9 cellular contexts compared by ENCODE assay signal in genomic region chr11:43579919-43580276, GRCh38.
DNase-seq lines count a peak whose midpoint lies in the region; ATAC-seq and TF ChIP-seq lines count a peak whose summit lies in the region.
"Had no signal": no experiment of that assay in that cellular context is flagged by ENCODE, and none has a peak within 500 bp of the region (broad histone marks: within the 10 kb centered on the region; RNA-seq: fewer than 3 reads in every experiment).

No MANE protein-coding gene starts in this region.

- no peaks in the 10 kb centered on the region for H3K36me3 ChIP-seq in iPS-18a (ENCODE audit: control insufficient read depth, low read depth, low read length)
- H3K36me3 ChIP-seq in stomach: no peaks in the 10 kb centered on the region

- WGBS in stomach, 5 donors: 0 to 5% (median 0%) methylated on average over 5 of the region's 5 CpGs

- POLR2A ChIA-PET in activated CD8-positive, alpha-beta T cell treated with anti-CD3 and anti-CD28 coated beads, Interleukin-2, amount 10 ng/mL, durations not matched to agents 7 days and 5 days (lab: Charles Lee): no interaction called here

- intact Hi-C loops in stomach (cut with DNase I; ENCODE audit: low total_unique reads): no loop called here

- peak overlapping the region; percentile 77 for H3K4me3 ChIP-seq in iPS-18a (ENCODE audit: low read length)
- H3K4me3 ChIP-seq in stomach: peak overlapping the region; percentile 47 to 70 (median 56)

- no peak overlapping the region for H3K9ac ChIP-seq in iPS-18a (ENCODE audit: low read length)

- H3K36me3 Mint-ChIP-seq in activated CD8-positive, alpha-beta memory T cell treated with anti-CD3 and anti-CD28 coated beads, Interleukin-2, amount 10 ng/mL, durations not matched to agents 7 days and 5 days: peaks cover 3% of the 10 kb centered on the region
- peaks cover 2% of the 10 kb centered on the region for H3K36me3 Mint-ChIP-seq in activated CD8-positive, alpha-beta T cell treated with anti-CD3 and anti-CD28 coated beads, Interleukin-2, amount 10 ng/mL, durations not matched to agents 7 days and 5 days (ENCODE audit: low read depth)

- peaks cover 96% of the 10 kb centered on the region for H3K27me3 Mint-ChIP-seq in activated CD8-positive, alpha-beta memory T cell treated with anti-CD3 and anti-CD28 coated beads, Interleukin-2, amount 10 ng/mL, durations not matched to agents 7 days and 5 days
- H3K27me3 Mint-ChIP-seq in activated CD8-positive, alpha-beta T cell treated with anti-CD3 and anti-CD28 coated beads, Interleukin-2, amount 10 ng/mL, durations not matched to agents 7 days and 5 days (ENCODE audit: low read depth): peaks cover 90% of the 10 kb centered on the region

- no peak overlapping the region for H3K27ac Mint-ChIP-seq in activated CD8-positive, alpha-beta memory T cell treated with anti-CD3 and anti-CD28 coated beads, Interleukin-2, amount 10 ng/mL, durations not matched to agents 7 days and 5 days
- H3K27ac Mint-ChIP-seq in activated CD8-positive, alpha-beta T cell treated with anti-CD3 and anti-CD28 coated beads, Interleukin-2, amount 10 ng/mL, durations not matched to agents 7 days and 5 days: no peak overlapping the region

- H3K4me1 Mint-ChIP-seq in activated CD8-positive, alpha-beta memory T cell treated with anti-CD3 and anti-CD28 coated beads, Interleukin-2, amount 10 ng/mL, durations not matched to agents 7 days and 5 days: peaks cover 26% of the 10 kb centered on the region
- H3K4me1 Mint-ChIP-seq in activated CD8-positive, alpha-beta T cell treated with anti-CD3 and anti-CD28 coated beads, Interleukin-2, amount 10 ng/mL, durations not matched to agents 7 days and 5 days (ENCODE audit: low read depth): peaks cover 43% of the 10 kb centered on the region

- H3K4me1 ChIP-seq in iPS-18a (ENCODE audit: control insufficient read depth, low read depth, low read length): peaks cover 28% of the 10 kb centered on the region
- H3K4me1 ChIP-seq in stomach: peaks cover 55 to 81% (median 65%) of the 10 kb centered on the region in 4 donors

- H3K27ac ChIP-seq in iPS-18a (ENCODE audit: low read length) (no peak overlapping the region), stomach (no peak overlapping the region)
- H3K27ac ChIP-seq: C4-2B had no signal

- H3K9me3 Mint-ChIP-seq in activated CD8-positive, alpha-beta memory T cell treated with anti-CD3 and anti-CD28 coated beads, Interleukin-2, amount 10 ng/mL, durations not matched to agents 7 days and 5 days (ENCODE audit: low read depth): no peaks in the 10 kb centered on the region
- no peaks in the 10 kb centered on the region for H3K9me3 Mint-ChIP-seq in activated CD8-positive, alpha-beta T cell treated with anti-CD3 and anti-CD28 coated beads, Interleukin-2, amount 10 ng/mL, durations not matched to agents 7 days and 5 days (ENCODE audit: insufficient read depth)

- TF ChIP-seq EP300 in stomach (IDR thresholded peaks at IDR 0.05): no peak

- no peak for TF ChIP-seq CTCF in stomach (IDR thresholded peaks at IDR 0.05)

- H3K4me3 Mint-ChIP-seq in activated CD8-positive, alpha-beta memory T cell treated with anti-CD3 and anti-CD28 coated beads, Interleukin-2, amount 10 ng/mL, durations not matched to agents 7 days and 5 days: peak overlapping the region; percentile 55
- peak overlapping the region; percentile 58 for H3K4me3 Mint-ChIP-seq in activated CD8-positive, alpha-beta T cell treated with anti-CD3 and anti-CD28 coated beads, Interleukin-2, amount 10 ng/mL, durations not matched to agents 7 days and 5 days

- H3K27me3 ChIP-seq in iPS-18a (ENCODE audit: control insufficient read depth, insufficient read depth, low read length): peaks cover 99% of the 10 kb centered on the region
- peaks cover 24 to 100% (median 100%) of the 10 kb centered on the region in 3 donors for H3K27me3 ChIP-seq in stomach

- CTCF ChIA-PET in activated CD8-positive, alpha-beta memory T cell treated with anti-CD3 and anti-CD28 coated beads, Interleukin-2, amount 10 ng/mL, durations not matched to agents 7 days and 5 days (lab: Charles Lee): interaction anchor here (1.4 kb wide), 1 partner anchor 14 kb away, joined by 3 read pairs; no protein-coding TSS in a partner anchor
- CTCF ChIA-PET in activated CD8-positive, alpha-beta T cell treated with anti-CD3 and anti-CD28 coated beads, Interleukin-2, amount 10 ng/mL, durations not matched to agents 7 days and 5 days (lab: Charles Lee): no interaction called here

- no peak for ATAC-seq in activated CD8-positive, alpha-beta memory T cell treated with anti-CD3 and anti-CD28 coated beads, Interleukin-2, amount 10 ng/mL, durations not matched to agents 7 days and 5 days
- no peak for ATAC-seq in activated CD8-positive, alpha-beta T cell treated with anti-CD3 and anti-CD28 coated beads, Interleukin-2, amount 10 ng/mL, durations not matched to agents 7 days and 5 days
- no peak for ATAC-seq in HG02588 (IDR thresholded peaks at IDR 0.05; ENCODE audit: unreplicated experiment)

- no peak for DNase-seq in activated CD8-positive, alpha-beta memory T cell treated with anti-CD3 and anti-CD28 coated beads, Interleukin-2, amount 10 ng/mL, durations not matched to agents 7 days and 5 days
- DNase-seq in activated CD8-positive, alpha-beta memory T cell treated with anti-CD3 and anti-CD28 coated beads for 24 hours: no peak
- no peak for DNase-seq in activated CD8-positive, alpha-beta T cell treated with anti-CD3 and anti-CD28 coated beads, Interleukin-2, amount 10 ng/mL, durations not matched to agents 7 days and 5 days
- DNase-seq in stomach (no peak), Kasumi-1 (lab: John Stamatoyannopoulos, UW) (no peak), DMS 273 (lab: John Stamatoyannopoulos, UW; ENCODE audit: unreplicated experiment) (no peak)

- no peak for TF ChIP-seq POLR2A in stomach (IDR thresholded peaks at IDR 0.05)

- H3K9me3 ChIP-seq in iPS-18a (ENCODE audit: control insufficient read depth, low read depth, low read length): no peaks in the 10 kb centered on the region
- H3K9me3 ChIP-seq in stomach: no peaks in the 10 kb centered on the region
